In genomic region chr12:94458882-94459772, GRCh38 we compare ENCODE assay signal across 8 cellular contexts. TPM values are rescaled to one million over a fixed set of nuclear protein-coding genes. Genes with fewer than 3 reads are reported as not detected.
DNase-seq lines count a peak whose midpoint lies in the region; ATAC-seq and TF ChIP-seq lines count a peak whose summit lies in the region.

No MANE protein-coding gene starts in this region.

- peaks cover 31% of the 10 kb centered on the region for H3K4me1 Mint-ChIP-seq in CD4-positive, alpha-beta T cell (ENCODE audit: low read depth)

- peak; percentile 29 for ATAC-seq in CD4-positive, alpha-beta T cell (ENCODE audit: poor library complexity)
- ATAC-seq in GM19035 (IDR thresholded peaks at IDR 0.05; ENCODE audit: unreplicated experiment) = peak; percentile 42
- ATAC-seq in HG03432 (IDR thresholded peaks at IDR 0.05; ENCODE audit: unreplicated experiment) = peak; percentile 43
- peak; percentile 79 to 81 for ATAC-seq in lower lobe of right lung

- no peaks in the 10 kb centered on the region for H3K9me3 Mint-ChIP-seq in CD4-positive, alpha-beta T cell

- peak overlapping the region; percentile 69 for H3K27ac ChIP-seq in CD4-positive, alpha-beta T cell (ENCODE audit: low read depth, low read length)
- H3K27ac ChIP-seq in Peyer's patch (peak overlapping the region; percentile 85 to 88 (median 88)), colonic mucosa (peak overlapping the region; percentile 81), lower lobe of right lung (peak overlapping the region; percentile 93), tibial artery (peak overlapping the region; percentile 76 to 93)

- H3K9ac ChIP-seq in colonic mucosa (ENCODE audit: low read depth in 2 of 2, low read length in 2 of 2) = peak overlapping the region; percentile 76 to 95

- H3K27ac Mint-ChIP-seq in CD4-positive, alpha-beta T cell = peak overlapping the region; percentile 92

- POLR2A ChIA-PET in CD4-positive, alpha-beta T cell (lab: Charles Lee) = interaction anchor here (0.7 to 1.5 kb wide), 5 partner anchors 197 to 1954 kb away, joined by 3 to 9 read pairs (median 3); partner anchors contain the start of gene NDUFA12

- no peak for TF ChIP-seq CTCF in CD4-positive, alpha-beta T cell (IDR thresholded peaks at IDR 0.05)
- TF ChIP-seq CTCF in Peyer's patch (IDR thresholded peaks at IDR 0.05) (no peak), colonic mucosa (IDR thresholded peaks at IDR 0.05) (no peak), lower lobe of right lung (IDR thresholded peaks at IDR 0.05) (no peak), tibial artery (IDR thresholded peaks at IDR 0.05) (peak in 1 of 2 experiments; percentile 6)

- intact Hi-C loops in CD4-positive, alpha-beta T cell (cut with DNase I, micrococcal nuclease) = loop anchor here in 1 of 2 experiments (2.0 to 10.0 kb wide), 9 partner anchors 194 to 1576 kb away; partner anchors contain the start of genes CRADD, LTA4H, METAP2 and NR2C1
- intact Hi-C loops in colonic mucosa (cut with DNase I) = no loop called here
- intact Hi-C loops in lower lobe of right lung (cut with DNase I) = no loop called here
- intact Hi-C loops in tibial artery (cut with DNase I; ENCODE audit: low total_unique reads) = no loop called here

- no peak for DNase-seq in CD4-positive, alpha-beta T cell
- DNase-seq in Peyer's patch (no peak), colonic mucosa (no peak), lower lobe of right lung (no peak), tibial artery (no peak)
- no peak for DNase-seq in activated effector memory CD4-positive, alpha-beta T cell treated with anti-CD3 and anti-CD28 coated beads, Interleukin-2, amount 50 U/mL, for 16 hours

- peak overlapping the region; percentile 94 for H3K4me3 Mint-ChIP-seq in CD4-positive, alpha-beta T cell

- H3K4me3 ChIP-seq in Peyer's patch (peak overlapping the region; percentile 66 to 85 (median 75)), colonic mucosa (peak overlapping the region; percentile 83), lower lobe of right lung (peak overlapping the region; percentile 84), tibial artery (peak overlapping the region; percentile 63 to 81)

- H3K9me3 ChIP-seq in CD4-positive, alpha-beta T cell (ENCODE audit: control insufficient read depth, low read length) = no peaks in the 10 kb centered on the region
- no peaks in the 10 kb centered on the region for H3K9me3 ChIP-seq in Peyer's patch
- H3K9me3 ChIP-seq in colonic mucosa = no peaks in the 10 kb centered on the region
- H3K9me3 ChIP-seq in lower lobe of right lung = no peaks in the 10 kb centered on the region
- H3K9me3 ChIP-seq in tibial artery = no peaks in the 10 kb centered on the region

- H3K27me3 ChIP-seq in CD4-positive, alpha-beta T cell (ENCODE audit: control insufficient read depth, insufficient read depth, low read length) = no peaks in the 10 kb centered on the region
- H3K27me3 ChIP-seq in Peyer's patch = no peaks in the 10 kb centered on the region
- H3K27me3 ChIP-seq in colonic mucosa = no peaks in the 10 kb centered on the region
- no peaks in the 10 kb centered on the region for H3K27me3 ChIP-seq in lower lobe of right lung (ENCODE audit: low read depth)
- H3K27me3 ChIP-seq in tibial artery = no peaks in the 10 kb centered on the region

- H3K36me3 ChIP-seq in Peyer's patch (no peaks in the 10 kb centered on the region), colonic mucosa (no peaks in the 10 kb centered on the region), lower lobe of right lung (no peaks in the 10 kb centered on the region), tibial artery (peaks cover 0 to 7% (median 0%) of the 10 kb centered on the region in 3 donors)

- no peaks in the 10 kb centered on the region for H3K4me1 ChIP-seq in Peyer's patch
- peaks cover 6% of the 10 kb centered on the region for H3K4me1 ChIP-seq in colonic mucosa
- peaks cover 19% of the 10 kb centered on the region for H3K4me1 ChIP-seq in lower lobe of right lung
- H3K4me1 ChIP-seq in tibial artery = peaks cover 0 to 22% (median 5%) of the 10 kb centered on the region in 4 donors

- peaks cover 8% of the 10 kb centered on the region for H3K27me3 Mint-ChIP-seq in CD4-positive, alpha-beta T cell

- TF ChIP-seq POLR2A in Peyer's patch (IDR thresholded peaks at IDR 0.05) = no peak

- peaks cover 27% of the 10 kb centered on the region for H3K36me3 Mint-ChIP-seq in CD4-positive, alpha-beta T cell (ENCODE audit: low read depth)

- CTCF ChIA-PET in CD4-positive, alpha-beta T cell (lab: Charles Lee) = no interaction called here

RNA-seq across cellular contexts. Expression of gene CEP83, which starts 0.5 kb away (rescaled TPM):
- 10 to 100 TPM in 1 of 2 experiments, 1 to 10 TPM in 1; 9.4 to 12.1 TPM for total RNA-seq in CD4-positive, alpha-beta T cell
- total RNA-seq in Peyer's patch (10 to 100 TPM in 3 of 4 donors, 1 to 10 TPM in 1; 7.2 to 69.3 (median 17.4) TPM), colonic mucosa (10 to 100 TPM; 10.3 to 17.5 TPM), lower lobe of right lung (11.6 TPM)

Comparison
In these comparisons a context has a peak if more than half of its experiments do, and no peak if none do; other contexts are left out.
1. ATAC-seq: peak in every context shown above with its lines; median percentile 80 in lower lobe of right lung; 43 in HG03432; 42 in GM19035; 29 in CD4-positive, alpha-beta T cell.